Comparison of ENCODE assay signal across 20 cellular contexts in the genomic region with DNA sequence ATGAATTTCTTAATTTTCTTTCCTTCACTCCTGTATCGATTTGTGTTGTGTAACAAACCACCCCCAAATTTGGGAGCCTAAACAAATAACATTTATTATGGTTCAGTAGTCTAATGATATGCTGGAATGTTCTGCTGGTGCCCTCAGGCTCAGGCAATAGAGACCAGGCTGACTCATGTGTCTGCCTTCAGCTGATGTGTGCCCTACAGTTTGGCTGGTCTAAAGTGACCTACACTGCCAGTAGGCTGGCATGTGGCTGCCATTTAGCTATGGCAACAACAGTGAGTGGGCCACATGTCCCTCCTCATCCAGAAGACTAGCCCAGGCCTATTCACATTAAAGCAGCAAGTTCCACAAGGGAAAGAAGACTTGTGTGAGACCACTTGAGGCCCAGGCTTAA.
DNase-seq lines count a peak whose midpoint lies in the region; ATAC-seq and TF ChIP-seq lines count a peak whose summit lies in the region.
"Had no signal": no experiment of that assay in that cellular context is flagged by ENCODE, and none has a peak within 500 bp of the region (broad histone marks: within the 10 kb centered on the region; RNA-seq: fewer than 3 reads in every experiment).

No MANE protein-coding gene starts in this region.

- H3K27ac ChIP-seq in spleen: peak overlapping the region in 3 of 8 donors; percentile 1 to 42 (median 3)
- H3K27ac ChIP-seq: ascending aorta, GM23248, right lobe of liver had no signal

- intact Hi-C loops in spleen (cut with DNase I; ENCODE audit: low total_unique reads): loop anchor here (10.0 kb wide), 1 partner anchor 360 kb away; no protein-coding TSS in a partner anchor

- H3K27me3 ChIP-seq in spleen (replicated peaks in 1 of 7): no peaks in the 10 kb centered on the region
- H3K27me3 ChIP-seq: ascending aorta, right lobe of liver had no signal

- WGBS in spleen, 5 donors: 83 to 92% (median 91%) methylated on average over 1 of the region's 1 CpG

- TF ChIP-seq CTCF in spleen (IDR thresholded peaks at IDR 0.05 in 8 of 11, conservative IDR thresholded peaks at IDR 0.05 in 3 of 11): no peak

- peaks cover 0 to 24% (median 3%) of the 10 kb centered on the region in 6 donors for H3K4me1 ChIP-seq in spleen
- H3K4me1 ChIP-seq: ascending aorta, right lobe of liver had no signal

- ATAC-seq in central memory CD8-positive, alpha-beta T cell (replicated peaks; ENCODE audit: extremely low read depth, poor library complexity, severe bottlenecking): no peak
- ATAC-seq in natural killer cell treated with Interleukin-12 subunit alpha and Interleukin-12 subunit beta and Interleukin-15 and Interleukin-18, amount 100 ng/mL, for 72 hours: no peak
- no peak for ATAC-seq in GM18867 (IDR thresholded peaks at IDR 0.05; ENCODE audit: unreplicated experiment)
- ATAC-seq in HG03095 (IDR thresholded peaks at IDR 0.05; ENCODE audit: unreplicated experiment): no peak
- ATAC-seq: right lobe of liver had no signal

- peaks cover 18% of the 10 kb centered on the region for H3K4me1 Mint-ChIP-seq in central memory CD8-positive, alpha-beta T cell
- H3K4me1 Mint-ChIP-seq in natural killer cell treated with Interleukin-12 subunit alpha and Interleukin-12 subunit beta and Interleukin-15 and Interleukin-18, amount 100 ng/mL, for 72 hours (ENCODE audit: low read depth in 2 of 2): peaks cover 28 to 30% of the 10 kb centered on the region in 2 donors

- DNase-seq in EL (peak; percentile 11), RPMI7951 (ENCODE audit: low read depth) (peak; percentile 7), spleen (no peak)
- no peak for DNase-seq in central memory CD8-positive, alpha-beta T cell (ENCODE audit: low spot score in 2 of 2)
- DNase-seq in natural killer cell treated with Interleukin-12 subunit alpha and Interleukin-12 subunit beta and Interleukin-15 and Interleukin-18, amount 100 ng/mL, for 72 hours (ENCODE audit: low spot score): no peak
- DNase-seq: Calu3, GDM1, GM23248, hippocampal formation, kidney, midbrain, NCI-H1930, NCI-H510A, OCI-M1, right lobe of liver, T1000 had no signal

- no peaks in the 10 kb centered on the region for H3K9me3 Mint-ChIP-seq in central memory CD8-positive, alpha-beta T cell
- no peaks in the 10 kb centered on the region for H3K9me3 Mint-ChIP-seq in natural killer cell treated with Interleukin-12 subunit alpha and Interleukin-12 subunit beta and Interleukin-15 and Interleukin-18, amount 100 ng/mL, for 72 hours
- H3K9me3 Mint-ChIP-seq: IgD-negative memory B cell had no signal

- no peak overlapping the region for H3K4me3 ChIP-seq in spleen
- H3K4me3 ChIP-seq: ascending aorta, GM23248, right lobe of liver had no signal

- H3K9me3 ChIP-seq in spleen: no peaks in the 10 kb centered on the region
- H3K9me3 ChIP-seq: ascending aorta, right lobe of liver had no signal

- H3K36me3 ChIP-seq in spleen: peaks cover 0 to 75% (median 63%) of the 10 kb centered on the region in 6 donors
- H3K36me3 ChIP-seq: ascending aorta, right lobe of liver had no signal

- peaks cover 69% of the 10 kb centered on the region for H3K36me3 Mint-ChIP-seq in central memory CD8-positive, alpha-beta T cell (ENCODE audit: insufficient read depth)
- H3K36me3 Mint-ChIP-seq in natural killer cell treated with Interleukin-12 subunit alpha and Interleukin-12 subunit beta and Interleukin-15 and Interleukin-18, amount 100 ng/mL, for 72 hours: peaks cover 37% of the 10 kb centered on the region

- H3K27ac Mint-ChIP-seq in central memory CD8-positive, alpha-beta T cell (ENCODE audit: low read depth): peak overlapping the region; percentile 84
- H3K27ac Mint-ChIP-seq in natural killer cell treated with Interleukin-12 subunit alpha and Interleukin-12 subunit beta and Interleukin-15 and Interleukin-18, amount 100 ng/mL, for 72 hours: peak overlapping the region; percentile 68 to 89

- no peaks in the 10 kb centered on the region for H3K27me3 Mint-ChIP-seq in central memory CD8-positive, alpha-beta T cell
- H3K27me3 Mint-ChIP-seq in natural killer cell treated with Interleukin-12 subunit alpha and Interleukin-12 subunit beta and Interleukin-15 and Interleukin-18, amount 100 ng/mL, for 72 hours: no peaks in the 10 kb centered on the region
- H3K27me3 Mint-ChIP-seq: IgD-negative memory B cell had no signal

- no peak for TF ChIP-seq POLR2A in spleen (IDR thresholded peaks at IDR 0.05)

- no peak overlapping the region for H3K4me3 Mint-ChIP-seq in central memory CD8-positive, alpha-beta T cell
- no peak overlapping the region for H3K4me3 Mint-ChIP-seq in natural killer cell treated with Interleukin-12 subunit alpha and Interleukin-12 subunit beta and Interleukin-15 and Interleukin-18, amount 100 ng/mL, for 72 hours

Comparison
In these comparisons a context has a peak if more than half of its experiments do, and no peak if none do; other contexts are left out.
1. DNase-seq: peak in EL (single experiment) and RPMI7951 (single experiment); none in central memory CD8-positive, alpha-beta T cell (0 of 2), natural killer cell treated with Interleukin-12 subunit alpha and Interleukin-12 subunit beta and Interleukin-15 and Interleukin-18, amount 100 ng/mL, for 72 hours (single experiment) and spleen (single experiment).